Comparison of ENCODE assay signal across 8 cellular contexts in genomic region chr3:183883291-183884096, GRCh38. TPM values are rescaled to one million over a fixed set of nuclear protein-coding genes. Genes with fewer than 3 reads are reported as not detected.
DNase-seq lines count a peak whose midpoint lies in the region; ATAC-seq and TF ChIP-seq lines count a peak whose summit lies in the region.

No MANE protein-coding gene starts in this region.

- H3K4me1 ChIP-seq in right atrium auricular region = peaks cover 0 to 37% of the 10 kb centered on the region in 2 donors
- H3K4me1 ChIP-seq in aorta (ENCODE audit: control insufficient read depth in 1 of 2, insufficient read depth in 2 of 2, low read length in 2 of 2) = peaks cover 0 to 6% of the 10 kb centered on the region in 2 donors

- H3K4me3 Mint-ChIP-seq in mesothelial cell of epicardium = peak overlapping the region; percentile 93

- DNase-seq in right atrium auricular region (ENCODE audit: low spot score) (no peak), left ventricle myocardium superior (no peak), brain microvascular endothelial cell (no peak), mesothelial cell of epicardium (ENCODE audit: low spot score in 2 of 2, unreplicated experiment in 2 of 2) (no peak), aorta (no peak), mesenteric fat pad (ENCODE audit: low spot score) (no peak), NCI-H1092 (lab: John Stamatoyannopoulos, UW) (no peak)

- H3K9me3 Mint-ChIP-seq in mesothelial cell of epicardium = no peaks in the 10 kb centered on the region

- H3K36me3 Mint-ChIP-seq in mesothelial cell of epicardium = peaks cover 5% of the 10 kb centered on the region

- TF ChIP-seq CTCF in right atrium auricular region (IDR thresholded peaks at IDR 0.05) (no peak), brain microvascular endothelial cell (IDR thresholded peaks at IDR 0.05; ENCODE audit: low read depth, low read length, missing control alignments) (no peak), mesothelial cell of epicardium (IDR thresholded peaks at IDR 0.05; ENCODE audit: unreplicated experiment) (no peak)

- peaks cover 26% of the 10 kb centered on the region for H3K4me1 Mint-ChIP-seq in mesothelial cell of epicardium

- no peaks in the 10 kb centered on the region for H3K9me3 ChIP-seq in right atrium auricular region
- no peaks in the 10 kb centered on the region for H3K9me3 ChIP-seq in aorta (ENCODE audit: control insufficient read depth, low read length)

- peak overlapping the region; percentile 84 to 95 for H3K4me3 ChIP-seq in right atrium auricular region
- peak overlapping the region; percentile 86 for H3K4me3 ChIP-seq in brain microvascular endothelial cell (ENCODE audit: low read depth, low read length)
- peak overlapping the region; percentile 15 to 79 for H3K4me3 ChIP-seq in aorta (ENCODE audit: low read length in 2 of 2)

- peak overlapping the region; percentile 89 for H3K27ac Mint-ChIP-seq in mesothelial cell of epicardium

- WGBS in aorta, 2 donors = 67 to 71% methylated on average over 16 of the region's 16 CpGs

- H3K36me3 ChIP-seq in right atrium auricular region (no peaks in the 10 kb centered on the region), brain microvascular endothelial cell (replicated peaks) (no peaks in the 10 kb centered on the region), aorta (ENCODE audit: control insufficient read depth in 1 of 2, insufficient read depth in 2 of 2, low read length in 1 of 2) (no peaks in the 10 kb centered on the region)

- peaks cover 11% of the 10 kb centered on the region for H3K27me3 Mint-ChIP-seq in mesothelial cell of epicardium (ENCODE audit: low read depth)

- H3K27me3 ChIP-seq in right atrium auricular region = no peaks in the 10 kb centered on the region
- H3K27me3 ChIP-seq in brain microvascular endothelial cell (replicated peaks) = no peaks in the 10 kb centered on the region
- no peaks in the 10 kb centered on the region for H3K27me3 ChIP-seq in aorta (ENCODE audit: control insufficient read depth in 1 of 2, insufficient read depth in 2 of 2, low read length in 1 of 2)

- in situ Hi-C loops in brain microvascular endothelial cell (cut with HindIII; ENCODE audit: low pct_ligation_motif_present, low sequenced_read_pairs) = no loop called here

- H3K27ac ChIP-seq in right atrium auricular region (no peak overlapping the region), brain microvascular endothelial cell (no peak overlapping the region), aorta (ENCODE audit: low read depth in 1 of 2, low read length in 2 of 2) (no peak overlapping the region)

- intact Hi-C loops in left ventricle myocardium superior (cut with micrococcal nuclease) (no loop called here), aorta (cut with DNase I) (loop anchor here in 1 of 2 donors (10.0 kb wide), 1 partner anchor 131 kb away; the partner anchor contains the start of gene ABCC5)

- ATAC-seq in left ventricle myocardium superior (no peak), aorta (ENCODE audit: low FRiP score) (no peak), GM19324 (IDR thresholded peaks at IDR 0.05; ENCODE audit: low FRiP score, unreplicated experiment) (no peak)

RNA-seq across cellular contexts. Expression of gene PARL, which starts 1.2 kb away (rescaled TPM):
- 10 to 100 TPM; 34.1 to 58.3 TPM for total RNA-seq in right atrium auricular region
- total RNA-seq in left ventricle myocardium superior = 58.0 TPM
- total RNA-seq in mesothelial cell of epicardium = 47.8 to 57.4 TPM (median 50.5 TPM) in 3 replicates
- 10 to 100 TPM; 49.5 to 56.5 TPM for total RNA-seq in aorta
- 10 to 100 TPM; 64.2 to 76.4 TPM for polyA plus RNA-seq in aorta
- 62.5 TPM for total RNA-seq in mesenteric fat pad

RNA-seq across cellular contexts. Expression of gene MAP6D1, which starts 58.1 kb away (rescaled TPM):
- total RNA-seq in right atrium auricular region (1 to 10 TPM in 1 of 2 donors, under 1 TPM in 1; 0.79 to 9.6 TPM), left ventricle myocardium superior (2.3 TPM), mesothelial cell of epicardium (4.4 to 6.4 TPM (median 5.3 TPM) in 3 replicates), aorta (1 to 10 TPM; 1.7 TPM), mesenteric fat pad (0.48 TPM)
- polyA plus RNA-seq in aorta = not detected
